In genomic region chr1:23403355-23403734, GRCh38 we compare ENCODE assay signal across 10 cellular contexts. TPM values are rescaled to one million over a fixed set of nuclear protein-coding genes. Genes with fewer than 3 reads are reported as not detected.
DNase-seq lines count a peak whose midpoint lies in the region; ATAC-seq, FAIRE-seq and TF ChIP-seq lines count a peak whose summit lies in the region.
"Had no signal": no experiment of that assay in that cellular context is flagged by ENCODE, and none has a peak within 500 bp of the region (broad histone marks: within the 10 kb centered on the region; RNA-seq: fewer than 3 reads in every experiment).

No MANE protein-coding gene starts in this region.

- no peak overlapping the region for H3K4me3 Mint-ChIP-seq in activated naive CD4-positive, alpha-beta T cell treated with anti-CD3 and anti-CD28 coated beads for 36 hours

- peak overlapping the region; percentile 24 for H3K9ac ChIP-seq in keratinocyte (ENCODE audit: control insufficient read depth, extremely low read depth, insufficient read depth, low read length)

- no peak overlapping the region for H2AFZ ChIP-seq in keratinocyte (ENCODE audit: control insufficient read depth, low read length)

- H3K4me1 ChIP-seq in keratinocyte (ENCODE audit: control insufficient read depth, extremely low read depth, insufficient read depth, low read length) (peaks cover 30% of the 10 kb centered on the region), spleen (peaks cover 14 to 53% (median 27%) of the 10 kb centered on the region in 6 donors)

- no peak for ATAC-seq in HG02763 (IDR thresholded peaks at IDR 0.05; ENCODE audit: unreplicated experiment)
- no peak for ATAC-seq in HG02610 (IDR thresholded peaks at IDR 0.05; ENCODE audit: unreplicated experiment)

- no peaks in the 10 kb centered on the region for H3K9me3 ChIP-seq in keratinocyte (ENCODE audit: control insufficient read depth, low read depth, low read length)
- no peaks in the 10 kb centered on the region for H3K9me3 ChIP-seq in spleen
- H3K9me3 ChIP-seq: HAP-1 had no signal

- H4K20me1 ChIP-seq in keratinocyte (ENCODE audit: control insufficient read depth, extremely low read depth, insufficient read depth, low read length), result no peaks in the 10 kb centered on the region

- H3K27me3 Mint-ChIP-seq in activated naive CD4-positive, alpha-beta T cell treated with anti-CD3 and anti-CD28 coated beads for 36 hours (ENCODE audit: low read depth), result no peaks in the 10 kb centered on the region

- no peak for DNase-seq in HFF-Myc (ENCODE audit: extremely low read depth, low read depth)
- DNase-seq in keratinocyte (ENCODE audit: low read depth, low spot score), result no peak
- DNase-seq in spleen, result no peak
- no peak for DNase-seq in activated naive CD4-positive, alpha-beta T cell treated with anti-CD3 and anti-CD28 coated beads for 36 hours
- DNase-seq in GM10266 (ENCODE audit: extremely low spot score), result no peak

- H3K9me3 Mint-ChIP-seq in activated naive CD4-positive, alpha-beta T cell treated with anti-CD3 and anti-CD28 coated beads for 36 hours, result no peaks in the 10 kb centered on the region

- dilution Hi-C loops in keratinocyte (cut with MboI; ENCODE audit: extremely low pct_ligation_motif_present, low sequenced_read_pairs), result no loop called here

- TF ChIP-seq CTCF in HFF-Myc (IDR thresholded peaks at IDR 0.05; ENCODE audit: low read depth, low read length, missing control alignments), result no peak
- TF ChIP-seq CTCF in keratinocyte (optimal IDR thresholded peaks at IDR 0.05 in 1 of 3, IDR thresholded peaks at IDR 0.05 in 1 of 3, conservative IDR thresholded peaks at IDR 0.05 in 1 of 3; ENCODE audit: extremely low read depth in 1 of 3, insufficient read depth in 2 of 3, low read length in 3 of 3), result no peak
- no peak for TF ChIP-seq CTCF in spleen (IDR thresholded peaks at IDR 0.05 in 8 of 11, conservative IDR thresholded peaks at IDR 0.05 in 3 of 11)
- no peak for TF ChIP-seq CTCF in GM10266 (IDR thresholded peaks at IDR 0.05; ENCODE audit: control insufficient read depth, insufficient read depth, low read depth, missing control alignments)

- H3K4me1 Mint-ChIP-seq in activated naive CD4-positive, alpha-beta T cell treated with anti-CD3 and anti-CD28 coated beads for 36 hours (ENCODE audit: low read depth), result peaks cover 11% of the 10 kb centered on the region

- no peak for FAIRE-seq in keratinocyte (lab: Jason Lieb, UNC)

- no peaks in the 10 kb centered on the region for H3K79me2 ChIP-seq in keratinocyte (ENCODE audit: control insufficient read depth, insufficient read depth, low read length)

- peak overlapping the region; percentile 2 for H3K27ac ChIP-seq in angular gyrus (ENCODE audit: low read depth, low read length)
- peak overlapping the region; percentile 80 for H3K27ac ChIP-seq in keratinocyte (ENCODE audit: control insufficient read depth, insufficient read depth, low read length)
- H3K27ac ChIP-seq in spleen, result peak overlapping the region in 6 of 8 donors; percentile 6 to 64 (median 44)

- TF ChIP-seq POLR2A in spleen (IDR thresholded peaks at IDR 0.05), result no peak

- intact Hi-C loops in spleen (cut with DNase I; ENCODE audit: low total_unique reads), result no loop called here
- intact Hi-C loops in activated naive CD4-positive, alpha-beta T cell treated with anti-CD3 and anti-CD28 coated beads for 36 hours (cut with micrococcal nuclease), result no loop called here

- peaks cover 2% of the 10 kb centered on the region for H3K9me1 ChIP-seq in keratinocyte (ENCODE audit: control insufficient read depth, extremely low read depth, insufficient read depth, low read length)

- CTCF ChIA-PET in activated naive CD4-positive, alpha-beta T cell treated with anti-CD3 and anti-CD28 coated beads for 36 hours (lab: Charles Lee), result interaction anchor here (0.6 to 2.2 kb wide), 20 partner anchors 9 to 255 kb away, joined by 3 to 18 read pairs (median 4); partner anchors contain the start of genes ASAP3 and TCEA3

- 89 to 95% (median 92%) methylated on average over 4 of the region's 4 CpGs for WGBS in spleen, 5 donors

- H3K36me3 ChIP-seq in keratinocyte (ENCODE audit: control insufficient read depth in 2 of 2, extremely low read depth in 1 of 2, insufficient read depth in 2 of 2, low read length in 2 of 2) (no peaks in the 10 kb centered on the region), spleen (no peaks in the 10 kb centered on the region)
- H3K36me3 ChIP-seq: HAP-1, WERI-Rb-1 had no signal

- no peaks in the 10 kb centered on the region for H3K27me3 ChIP-seq in keratinocyte (ENCODE audit: control insufficient read depth, extremely low read depth, insufficient read depth, low read length)
- no peaks in the 10 kb centered on the region for H3K27me3 ChIP-seq in spleen (replicated peaks in 1 of 7)

- H3K4me3 ChIP-seq in HFF-Myc (replicated peaks; ENCODE audit: low read depth, low read length) (peak overlapping the region; percentile 9; the same call in 1 of the 2 replicates), keratinocyte (ENCODE audit: control insufficient read depth in 2 of 3, extremely low read depth in 1 of 3, insufficient read depth in 2 of 3, low read depth in 1 of 3, low read length in 3 of 3) (peak overlapping the region in 1 of 3 experiments; percentile 15), spleen (peak overlapping the region in 1 of 8 donors; percentile 27)

- peak overlapping the region; percentile 74 for H3K4me2 ChIP-seq in keratinocyte (ENCODE audit: control insufficient read depth, extremely low read depth, insufficient read depth, low read depth, low read length)

- H3K27ac Mint-ChIP-seq in activated naive CD4-positive, alpha-beta T cell treated with anti-CD3 and anti-CD28 coated beads for 36 hours, result no peak overlapping the region

- H3K36me3 Mint-ChIP-seq in activated naive CD4-positive, alpha-beta T cell treated with anti-CD3 and anti-CD28 coated beads for 36 hours (ENCODE audit: low read depth), result no peaks in the 10 kb centered on the region

RNA-seq across cellular contexts. Expression of gene TCEA3, which starts 21.2 kb away (rescaled TPM):
- polyA plus RNA-seq in keratinocyte (0.18 to 0.63 TPM (median 0.38 TPM) in 3 replicates), spleen (10 to 100 TPM in 1 of 3 donors, 1 to 10 TPM in 2; 4.6 to 11.0 (median 6.6) TPM)
- 3.7 TPM for polyA plus RNA-seq in keratinocyte (2011; ENCODE audit: low read depth)
- polyA plus RNA-seq in keratinocyte (2011; cell fraction: cytosol; rRNA removed), result 0.22 and 0.45 TPM in 2 replicates
- 0.93 and 1.5 TPM in 2 replicates for polyA plus RNA-seq in keratinocyte (2011; cell fraction: nucleus; rRNA removed)
- 0.16 and 2.1 TPM in 2 replicates for polyA plus RNA-seq in keratinocyte (2012; ENCODE audit: low replicate concordance)
- 0.13 to 1.1 TPM in 2 of 3 replicates, not detected in the other for polyA minus RNA-seq in keratinocyte
- not detected for polyA minus RNA-seq in keratinocyte (2011; cell fraction: cytosol; rRNA and poly(A)+ RNA removed)
- 0.93 TPM in 1 of 2 replicates, not detected in the other for polyA minus RNA-seq in keratinocyte (2011; cell fraction: nucleus; rRNA and poly(A)+ RNA removed)
- 10 to 100 TPM in 4 of 7 donors, 1 to 10 TPM in 3; 9.1 to 19.6 (median 17.6) TPM for total RNA-seq in spleen
- total RNA-seq in activated naive CD4-positive, alpha-beta T cell treated with anti-CD3 and anti-CD28 coated beads for 36 hours, result 10 to 100 TPM; 13.7 to 15.3 TPM

RNA-seq across cellular contexts. Expression of gene ZNF436, which starts 33.7 kb away (rescaled TPM):
- 8.9 to 12.6 TPM (median 11.6 TPM) in 3 replicates for polyA plus RNA-seq in keratinocyte
- polyA plus RNA-seq in keratinocyte (2011; ENCODE audit: low read depth), result 6.0 TPM
- 6.0 and 10.6 TPM in 2 replicates for polyA plus RNA-seq in keratinocyte (2011; cell fraction: cytosol; rRNA removed)
- 13.0 and 15.3 TPM in 2 replicates for polyA plus RNA-seq in keratinocyte (2011; cell fraction: nucleus; rRNA removed)
- polyA plus RNA-seq in keratinocyte (2012; ENCODE audit: low replicate concordance), result 7.0 and 8.6 TPM in 2 replicates
- polyA minus RNA-seq in keratinocyte, result 6.3 to 22.8 TPM (median 21.8 TPM) in 3 replicates
- polyA minus RNA-seq in keratinocyte (2011; cell fraction: cytosol; rRNA and poly(A)+ RNA removed), result 12.1 TPM
- polyA minus RNA-seq in keratinocyte (2011; cell fraction: nucleus; rRNA and poly(A)+ RNA removed), result 13.0 and 23.0 TPM in 2 replicates
- 10 to 100 TPM; 15.3 to 32.1 (median 20.3) TPM for total RNA-seq in spleen
- polyA plus RNA-seq in spleen, result 1 to 10 TPM; 2.8 to 5.5 (median 3.4) TPM
- 1 to 10 TPM; 3.3 to 3.5 TPM for total RNA-seq in activated naive CD4-positive, alpha-beta T cell treated with anti-CD3 and anti-CD28 coated beads for 36 hours

RNA-seq across cellular contexts. Expression of gene HNRNPR, which starts 59.3 kb away (rescaled TPM):
- polyA plus RNA-seq in keratinocyte (86.2 to 169 TPM (median 129 TPM) in 3 replicates), spleen (10 to 100 TPM; 58.2 to 83.2 (median 75.8) TPM)
- 72.8 TPM for polyA plus RNA-seq in keratinocyte (2011; ENCODE audit: low read depth)
- 62.6 and 92.8 TPM in 2 replicates for polyA plus RNA-seq in keratinocyte (2011; cell fraction: cytosol; rRNA removed)
- polyA plus RNA-seq in keratinocyte (2011; cell fraction: nucleus; rRNA removed), result 61.3 and 85.9 TPM in 2 replicates
- polyA plus RNA-seq in keratinocyte (2012; ENCODE audit: low replicate concordance), result 46.9 and 110 TPM in 2 replicates
- polyA minus RNA-seq in keratinocyte, result 51.2 to 89.2 TPM (median 69.7 TPM) in 3 replicates
- polyA minus RNA-seq in keratinocyte (2011; cell fraction: cytosol; rRNA and poly(A)+ RNA removed), result 54.1 TPM
- polyA minus RNA-seq in keratinocyte (2011; cell fraction: nucleus; rRNA and poly(A)+ RNA removed), result 30.2 and 56.5 TPM in 2 replicates
- total RNA-seq in spleen, result 100 to 1,000 TPM in 5 of 7 donors, 10 to 100 TPM in 2; 75.8 to 143 (median 109) TPM
- 100 to 1,000 TPM; 203 to 208 TPM for total RNA-seq in activated naive CD4-positive, alpha-beta T cell treated with anti-CD3 and anti-CD28 coated beads for 36 hours

Comparison
In these comparisons a context has a peak if more than half of its experiments do, and no peak if none do; other contexts are left out.
1. H3K27ac ChIP-seq: peak in every context shown above with its lines; median percentile 80 in keratinocyte; 44 in spleen; 2 in angular gyrus.